Comparison of ENCODE assay signal across 8 cellular contexts in the genomic region with DNA sequence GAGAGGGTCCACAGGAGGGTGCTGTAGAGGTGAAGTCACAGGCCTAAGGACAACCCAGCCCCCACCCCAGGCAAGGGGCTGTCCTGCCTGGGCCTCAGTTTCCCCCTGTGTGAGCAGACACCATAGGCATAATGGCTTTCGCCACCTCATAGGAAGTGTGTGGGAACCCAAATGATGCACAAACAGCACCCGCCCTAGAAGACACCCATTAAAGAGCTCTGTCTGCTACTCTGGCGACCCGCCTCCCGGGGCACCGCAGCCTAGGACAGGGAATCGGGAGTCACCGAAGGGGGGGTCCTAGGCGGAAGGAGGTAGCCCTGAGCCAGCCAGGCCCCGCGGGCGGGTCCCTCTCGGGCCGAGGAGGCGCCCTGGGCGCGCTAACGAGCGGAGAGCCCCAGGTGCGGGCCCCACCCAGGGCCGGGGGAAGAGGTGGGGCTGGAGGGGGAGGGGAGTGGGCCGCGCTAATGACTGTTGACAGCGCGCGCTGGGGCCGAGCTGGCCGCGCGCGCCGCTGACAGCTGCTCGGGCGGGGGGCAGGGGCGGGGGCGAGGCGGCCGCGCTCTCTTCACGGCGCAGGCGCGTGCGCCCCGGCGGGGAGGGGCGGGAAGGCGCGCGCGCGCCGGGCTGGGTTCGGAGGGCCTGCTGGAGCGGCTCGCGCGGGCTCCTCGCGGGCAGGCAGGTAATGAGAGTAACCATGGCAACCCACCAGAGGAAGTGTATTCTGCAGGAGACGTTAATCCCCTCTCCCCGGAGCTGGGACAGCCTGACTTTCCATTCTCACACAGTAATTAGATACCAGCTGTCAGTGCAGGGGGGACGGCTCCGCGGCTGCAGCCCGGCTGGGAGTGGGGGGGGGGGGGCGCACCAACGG. TPM values are rescaled to one million over a fixed set of nuclear protein-coding genes. Genes with fewer than 3 reads are reported as not detected.
A peak's percentile ranks its signal among the peaks of the same experiment; 100 is the strongest.
DNase-seq lines count a peak whose midpoint lies in the region; ATAC-seq, FAIRE-seq and TF ChIP-seq lines count a peak whose summit lies in the region.

No MANE protein-coding gene starts in this region.

- no peak overlapping the region for H3K9ac ChIP-seq in GM23248
- peak overlapping the region; percentile 37; the same call in 1 of the 2 replicates for H3K9ac ChIP-seq in GM12878 (ENCODE audit: control insufficient read depth, insufficient read depth, low read length)
- no peak overlapping the region for H3K9ac ChIP-seq in iPS-18a (ENCODE audit: low read length)

- H3K9me3 ChIP-seq in GM23248 (ENCODE audit: low read depth) (no peaks in the 10 kb centered on the region), GM12878 (replicated peaks; ENCODE audit: control insufficient read depth, insufficient read depth, low read length) (no peaks in the 10 kb centered on the region), iPS-18a (ENCODE audit: control insufficient read depth, low read depth, low read length) (no peaks in the 10 kb centered on the region)

- H3K36me3 ChIP-seq in GM23248 (ENCODE audit: low read depth) (no peaks in the 10 kb centered on the region), GM12878 (ENCODE audit: control insufficient read depth in 2 of 2, insufficient read depth in 2 of 2, low read length in 1 of 2) (no peaks in the 10 kb centered on the region), iPS-18a (ENCODE audit: control insufficient read depth, low read depth, low read length) (no peaks in the 10 kb centered on the region)

- TF ChIP-seq CTCF in GM12878 (IDR thresholded peaks at IDR 0.05 in 2 of 3, conservative IDR thresholded peaks at IDR 0.05 in 1 of 3; ENCODE audit: control insufficient read depth in 2 of 3, extremely low read depth in 1 of 3, insufficient read depth in 1 of 3, low read depth in 3 of 3, low read length in 3 of 3), result no peak

- TF ChIP-seq POLR2A in GM12878 (IDR thresholded peaks at IDR 0.05; ENCODE audit: low read depth, low read length), result peak; percentile 45; the same call in 1 of the 2 replicates

- H3K27ac ChIP-seq in GM23248 (no peak overlapping the region), GM12878 (ENCODE audit: control insufficient read depth, insufficient read depth) (peak overlapping the region; percentile 64), iPS-18a (ENCODE audit: low read length) (no peak overlapping the region), skin epidermis (peak overlapping the region in 16 of 21 experiments; percentile 2 to 97 (median 77))

- FAIRE-seq in GM12878 (lab: Jason Lieb, UNC), result no peak

- RAD21 ChIA-PET in GM12878 (lab: Charles Lee; ENCODE audit: unreplicated experiment), result interaction anchor here (0.7 to 8.3 kb wide), 6 partner anchors 12 to 242 kb away, joined by 3 to 85 read pairs (median 3); a partner anchor contains a TSS

- no peaks in the 10 kb centered on the region for H3F3A ChIP-seq in GM23248 (ENCODE audit: insufficient read depth)

- H3K4me3 ChIP-seq in GM23248, result peak overlapping the region; percentile 64
- peak overlapping the region; percentile 61 for H3K4me3 ChIP-seq in GM12878
- peak overlapping the region; percentile 44 for H3K4me3 ChIP-seq in iPS-18a (ENCODE audit: low read length)
- peak overlapping the region; percentile 29 to 54 (median 37) for H3K4me3 ChIP-seq in skin epidermis

- 6 to 7% methylated on average over 23 to 59 of the region's 68 CpGs for WGBS in GM23248 (ENCODE audit: low coverage in 1 of 2, low lambda C conversion rate in 2 of 2, missing lambda C conversion rate in 2 of 2), 2 experiments
- 3% methylated on average over 58 of the region's 68 CpGs for WGBS in GM12878 (ENCODE audit: insufficient coverage, insufficient replicate concordance, low lambda C conversion rate, missing lambda C conversion rate)

- H3K4me2 ChIP-seq in GM23248 (ENCODE audit: unreplicated experiment), result peak overlapping the region; percentile 28
- H3K4me2 ChIP-seq in GM12878 (ENCODE audit: control insufficient read depth, insufficient read depth), result peak overlapping the region; percentile 79

- no peaks in the 10 kb centered on the region for H3K9me2 ChIP-seq in GM23248 (ENCODE audit: insufficient read depth)

- SMC1A ChIA-PET in GM12878 (lab: Charles Lee; ENCODE audit: uncharacterized antibody, unreplicated experiment), result interaction anchor here (1.4 to 11.5 kb wide), 4 partner anchors 12 to 92 kb away, joined by 5 to 107 read pairs (median 8); no protein-coding TSS in a partner anchor

- H4K20me1 ChIP-seq in GM23248 (ENCODE audit: insufficient read depth) (no peaks in the 10 kb centered on the region), GM12878 (ENCODE audit: control insufficient read depth, insufficient read depth) (no peaks in the 10 kb centered on the region)

- BruUV-seq in GM12878 (replicated peaks; lab: Mats Ljungman, UMichigan), result no TSS peak

- ATAC-seq in GM12878, result peak; percentile 76
- ATAC-seq in HG03108 (IDR thresholded peaks at IDR 0.05; ENCODE audit: unreplicated experiment), result no peak

- in situ Hi-C loops in GM23248 (cut with MboI) (loop anchor here (25.0 kb wide), 1 partner anchor 251 kb away; no protein-coding TSS in a partner anchor), GM12878 (cut with MboI) (no loop called here)

- CTCF ChIA-PET in GM12878 (lab: Yijun Ruan, JAX), result interaction anchor here (1.5 to 8.6 kb wide), 3 partner anchors 11 to 115 kb away, joined by 3 to 81 read pairs (median 7); no protein-coding TSS in a partner anchor

- TF ChIP-seq EP300 in GM12878 (IDR thresholded peaks at IDR 0.05; ENCODE audit: borderline replicate concordance in 1 of 2, control insufficient read depth in 1 of 2, low read depth in 2 of 2, low read length in 2 of 2), result no peak

- POLR2A ChIA-PET in GM12878 (lab: Charles Lee), result interaction anchor here (0.6 to 2.7 kb wide), 4 partner anchors 11 to 261 kb away, joined by 3 to 27 read pairs (median 4); no protein-coding TSS in a partner anchor

- H3K79me2 ChIP-seq in GM23248 (ENCODE audit: insufficient read depth), result no peaks in the 10 kb centered on the region
- no peaks in the 10 kb centered on the region; the same call in 1 of the 2 replicates for H3K79me2 ChIP-seq in GM12878 (ENCODE audit: control insufficient read depth, insufficient read depth, low read length)

- H2AFZ ChIP-seq in GM23248, result peak overlapping the region; percentile 58; the same call in 1 of the 2 replicates
- H2AFZ ChIP-seq in GM12878 (ENCODE audit: control insufficient read depth, low read depth, low read length), result peak overlapping the region; percentile 65

- intact Hi-C loops in GM12878 (cut with micrococcal nuclease; ENCODE audit: unreplicated experiment), result loop anchor here (2.0 kb wide), 1 partner anchor 49 kb away; a partner anchor contains a TSS

- H3K4me1 ChIP-seq in GM23248 (ENCODE audit: insufficient read depth) (no peaks in the 10 kb centered on the region), GM12878 (ENCODE audit: control insufficient read depth, insufficient read depth, low read length) (peaks cover 46% of the 10 kb centered on the region), iPS-18a (ENCODE audit: control insufficient read depth, low read depth, low read length) (peaks cover 14% of the 10 kb centered on the region)

- H3K27me3 ChIP-seq in GM23248 (replicated peaks; ENCODE audit: insufficient read depth), result no peaks in the 10 kb centered on the region
- no peaks in the 10 kb centered on the region for H3K27me3 ChIP-seq in GM12878 (replicated peaks in 1 of 2; ENCODE audit: control insufficient read depth in 2 of 2, insufficient read depth in 2 of 2, low read length in 1 of 2)
- peaks cover 43% of the 10 kb centered on the region for H3K27me3 ChIP-seq in iPS-18a (ENCODE audit: control insufficient read depth, insufficient read depth, low read length)

- no peak for TF ChIP-seq RAD21 in GM12878 (IDR thresholded peaks at IDR 0.05; ENCODE audit: insufficient read depth, low read depth, low read length)

- DNase-seq in COLO668 (lab: John Stamatoyannopoulos, UW; ENCODE audit: unreplicated experiment) (peak; percentile 99), GM23248 (peak; percentile 39), NCI-H1436 treated with DMSO at 0.1 percent for 48 hours (lab: John Stamatoyannopoulos, UW) (peak; percentile 83), T-helper 22 cell (ENCODE audit: low read depth) (peak; percentile 82), GM12878 (ENCODE audit: low read depth, low spot score) (no peak)

TF ChIP-seq in GM12878, 131 proteins besides CTCF, POLR2A, EP300 and RAD21 (continues in another document):
- 0 out of 2 replicates have a peak, but pooled peaks have one; percentile 3 for TF ChIP-seq TCF12 (IDR thresholded peaks at IDR 0.05; ENCODE audit: low read depth, low read length)

RNA-seq across cellular contexts. Expression of a gene that starts 48.9 kb away (rescaled TPM):
- 5.2 and 8.7 TPM in 2 replicates for total RNA-seq in GM23248 (2014; rRNA removed; shearing (Covaris generic))
- polyA plus RNA-seq in GM23248 (2016; fragmentation: Nextera tagmentation; extraction: Ambion mirVana) (7.9 and 8.3 TPM in 2 replicates), GM12878 (2011; rRNA removed) (5.9 and 8.0 TPM in 2 replicates), GM12878 (2014; fragmentation: Illumina TruSeq; extraction: Trizol) (4.0 and 7.9 TPM in 2 replicates), GM12878 (2014; fragmentation: Nextera tagmentation; extraction: Ambion mirVana) (1 to 10 TPM; 2.3 to 3.9 TPM), GM12878 (2014; rRNA removed) (9.5 and 10.8 TPM in 2 replicates), GM12878 (2016; fragmentation: Nextera tagmentation; extraction: Ambion mirVana) (1 to 10 TPM; 7.9 to 8.2 TPM)
- total RNA-seq in GM12878 (2013; cell fraction: nucleolus; rRNA removed), result 72.6 and 77.1 TPM in 2 replicates
- total RNA-seq in GM12878 (2014; rRNA removed) (8.1 and 9.5 TPM in 2 replicates), GM12878 (2014; rRNA removed; fragmentation: Illumina TruSeq; extraction: Trizol) (6.2 and 6.5 TPM in 2 replicates), GM12878 (2021) (24.0 and 30.0 TPM in 2 replicates)
- 3.1 TPM for polyA plus RNA-seq in GM12878 (2011; ENCODE audit: low read depth)
- polyA plus RNA-seq in GM12878 (2011; cell fraction: cytosol; rRNA removed), result 6.0 and 6.7 TPM in 2 replicates
- polyA plus RNA-seq in GM12878 (2011; cell fraction: nucleus; rRNA removed), result 36.6 and 37.1 TPM in 2 replicates
- 6.1 and 6.9 TPM in 2 replicates for polyA plus RNA-seq in GM12878 (2012)
- 6.5 and 10.4 TPM in 2 replicates for polyA minus RNA-seq in GM12878 (2011; rRNA and poly(A)+ RNA removed)
- 4.8 and 9.5 TPM in 2 replicates for polyA minus RNA-seq in GM12878 (2011; cell fraction: cytosol; rRNA and poly(A)+ RNA removed)
- 6.6 and 14.4 TPM in 2 replicates for polyA minus RNA-seq in GM12878 (2011; cell fraction: nucleus; rRNA and poly(A)+ RNA removed)

Comparison
In these comparisons a context has a peak if more than half of its experiments do, and no peak if none do; other contexts are left out.
1. H3K27ac ChIP-seq: peak in GM12878 (single experiment) and skin epidermis (16 of 21); none in GM23248 (single experiment) and iPS-18a (single experiment).
2. Peak in every context shown above with its lines, with median percentiles within 50 percentile points of each other: H3K4me3 ChIP-seq.